ENCODE assay signal across 9 cellular contexts in genomic region chr2:136206613-136207012, GRCh38.
DNase-seq lines count a peak whose midpoint lies in the region; ATAC-seq and TF ChIP-seq lines count a peak whose summit lies in the region.
"Had no signal": no experiment of that assay in that cellular context is flagged by ENCODE, and none has a peak within 500 bp of the region (broad histone marks: within the 10 kb centered on the region; RNA-seq: fewer than 3 reads in every experiment).

No MANE protein-coding gene starts in this region.

- peak overlapping the region; percentile 85 for H3K27ac Mint-ChIP-seq in activated T-helper 2 cell treated with anti-CD3 and anti-CD28 coated beads, Interferon-gamma antibody, Interleukin-2, Interleukin-4, amounts not matched to agents 10 μg/mL and 5 μg/mL and 100 μg/mL, durations not matched to agents 14 hours and 24 hours and 36 hours
- H3K27ac Mint-ChIP-seq: natural killer cell treated with Interleukin-12 subunit alpha and Interleukin-12 subunit beta and Interleukin-15 and Interleukin-18, amount 100 ng/mL, for 72 hours had no signal

- H3K9me3 Mint-ChIP-seq in activated T-helper 2 cell treated with anti-CD3 and anti-CD28 coated beads, Interferon-gamma antibody, Interleukin-2, Interleukin-4, amounts not matched to agents 10 μg/mL and 5 μg/mL and 100 μg/mL, durations not matched to agents 14 hours and 24 hours and 36 hours = peaks cover 39% of the 10 kb centered on the region

- no peak overlapping the region for H3K4me3 Mint-ChIP-seq in activated T-helper 2 cell treated with anti-CD3 and anti-CD28 coated beads, Interferon-gamma antibody, Interleukin-2, Interleukin-4, amounts not matched to agents 10 μg/mL and 5 μg/mL and 100 μg/mL, durations not matched to agents 14 hours and 24 hours and 36 hours (ENCODE audit: low read depth)
- H3K4me3 Mint-ChIP-seq: natural killer cell treated with Interleukin-12 subunit alpha and Interleukin-12 subunit beta and Interleukin-15 and Interleukin-18, amount 100 ng/mL, for 72 hours had no signal

- DNase-seq in GM13976 (ENCODE audit: low spot score) (peak; percentile 33), activated gamma-delta T cell treated with Interleukin-2 at 50 U/mL for 16 hours (no peak), NCI-H2196 treated with DMSO at 0.1 percent for 48 hours (lab: John Stamatoyannopoulos, UW; ENCODE audit: unreplicated experiment) (no peak), mesenteric fat pad (ENCODE audit: low spot score) (no peak), erythroblast (lab: John Stamatoyannopoulos, UW) (no peak)
- DNase-seq in activated T-helper 2 cell treated with anti-CD3 and anti-CD28 coated beads, Interferon-gamma antibody, Interleukin-2, Interleukin-4, amounts not matched to agents 10 μg/mL and 5 μg/mL and 100 μg/mL, durations not matched to agents 14 hours and 24 hours and 36 hours (ENCODE audit: low spot score) = no peak

- ATAC-seq in GM19467 (IDR thresholded peaks at IDR 0.05; ENCODE audit: unreplicated experiment) (peak; percentile 93), HG03442 (IDR thresholded peaks at IDR 0.05; ENCODE audit: unreplicated experiment) (peak; percentile 96)

- intact Hi-C loops in activated T-helper 2 cell treated with anti-CD3 and anti-CD28 coated beads, Interferon-gamma antibody, Interleukin-2, Interleukin-4, amounts not matched to agents 10 μg/mL and 5 μg/mL and 100 μg/mL, durations not matched to agents 14 hours and 24 hours and 36 hours (cut with micrococcal nuclease) = loop anchor here (1.0 to 2.0 kb wide), 6 partner anchors 74 to 176 kb away; no protein-coding TSS in a partner anchor

- no peak for TF ChIP-seq CTCF in GM13976 (IDR thresholded peaks at IDR 0.05; ENCODE audit: borderline replicate concordance, control extremely low read depth, extremely low read depth, insufficient read depth, missing control alignments)

- H3K36me3 Mint-ChIP-seq in activated T-helper 2 cell treated with anti-CD3 and anti-CD28 coated beads, Interferon-gamma antibody, Interleukin-2, Interleukin-4, amounts not matched to agents 10 μg/mL and 5 μg/mL and 100 μg/mL, durations not matched to agents 14 hours and 24 hours and 36 hours (ENCODE audit: low read depth) = peaks cover 8% of the 10 kb centered on the region

- H3K27me3 Mint-ChIP-seq in activated T-helper 2 cell treated with anti-CD3 and anti-CD28 coated beads, Interferon-gamma antibody, Interleukin-2, Interleukin-4, amounts not matched to agents 10 μg/mL and 5 μg/mL and 100 μg/mL, durations not matched to agents 14 hours and 24 hours and 36 hours (ENCODE audit: low read depth) = no peaks in the 10 kb centered on the region

- peaks cover 33% of the 10 kb centered on the region for H3K4me1 Mint-ChIP-seq in activated T-helper 2 cell treated with anti-CD3 and anti-CD28 coated beads, Interferon-gamma antibody, Interleukin-2, Interleukin-4, amounts not matched to agents 10 μg/mL and 5 μg/mL and 100 μg/mL, durations not matched to agents 14 hours and 24 hours and 36 hours (ENCODE audit: low read depth)

- in situ Hi-C loops in GM13976 (cut with MboI; ENCODE audit: low sequenced_read_pairs, unreplicated experiment) = no loop called here

- no peak for TF ChIP-seq POLR2A in erythroblast (IDR thresholded peaks at IDR 0.05; ENCODE audit: low read length)
